In genomic region chr3:123409443-123410148, GRCh38 we compare ENCODE assay signal across 2 cellular contexts.
A peak's percentile ranks its signal among the peaks of the same experiment; 100 is the strongest.
TF ChIP-seq lines count a peak whose summit lies in the region.

No MANE protein-coding gene starts in this region.

TF ChIP-seq in liver, 16 proteins besides CTCF, POLR2A, EP300 and RAD21:
- TF ChIP-seq GABPA (IDR thresholded peaks at IDR 0.05 in 1 of 2, conservative IDR thresholded peaks at IDR 0.05 in 1 of 2) (no peak), SP1 (IDR thresholded peaks at IDR 0.05) (peak; percentile 57), NR2F2 (IDR thresholded peaks at IDR 0.05) (peak; percentile 12), JUND (IDR thresholded peaks at IDR 0.05) (peak in 1 of 2 donors; percentile 37), HNF4A (conservative IDR thresholded peaks at IDR 0.05) (peak in 1 of 2 donors; percentile 56), TAF1 (conservative IDR thresholded peaks at IDR 0.05) (no peak), RXRA (IDR thresholded peaks at IDR 0.05) (peak in 1 of 2 donors; percentile 66), FOXA1 (IDR thresholded peaks at IDR 0.05) (no peak), FOXA2 (IDR thresholded peaks at IDR 0.05) (no peak), EGR1 (IDR thresholded peaks at IDR 0.05; ENCODE audit: low read depth in 2 of 2) (no peak)
- TF ChIP-seq, protein P1, sequence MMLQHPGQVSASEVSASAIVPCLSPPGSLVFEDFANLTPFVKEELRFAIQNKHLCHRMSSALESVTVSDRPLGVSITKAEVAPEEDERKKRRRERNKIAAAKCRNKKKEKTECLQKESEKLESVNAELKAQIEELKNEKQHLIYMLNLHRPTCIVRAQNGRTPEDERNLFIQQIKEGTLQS (IDR thresholded peaks at IDR 0.05): no peak
- TF ChIP-seq, protein P2, sequence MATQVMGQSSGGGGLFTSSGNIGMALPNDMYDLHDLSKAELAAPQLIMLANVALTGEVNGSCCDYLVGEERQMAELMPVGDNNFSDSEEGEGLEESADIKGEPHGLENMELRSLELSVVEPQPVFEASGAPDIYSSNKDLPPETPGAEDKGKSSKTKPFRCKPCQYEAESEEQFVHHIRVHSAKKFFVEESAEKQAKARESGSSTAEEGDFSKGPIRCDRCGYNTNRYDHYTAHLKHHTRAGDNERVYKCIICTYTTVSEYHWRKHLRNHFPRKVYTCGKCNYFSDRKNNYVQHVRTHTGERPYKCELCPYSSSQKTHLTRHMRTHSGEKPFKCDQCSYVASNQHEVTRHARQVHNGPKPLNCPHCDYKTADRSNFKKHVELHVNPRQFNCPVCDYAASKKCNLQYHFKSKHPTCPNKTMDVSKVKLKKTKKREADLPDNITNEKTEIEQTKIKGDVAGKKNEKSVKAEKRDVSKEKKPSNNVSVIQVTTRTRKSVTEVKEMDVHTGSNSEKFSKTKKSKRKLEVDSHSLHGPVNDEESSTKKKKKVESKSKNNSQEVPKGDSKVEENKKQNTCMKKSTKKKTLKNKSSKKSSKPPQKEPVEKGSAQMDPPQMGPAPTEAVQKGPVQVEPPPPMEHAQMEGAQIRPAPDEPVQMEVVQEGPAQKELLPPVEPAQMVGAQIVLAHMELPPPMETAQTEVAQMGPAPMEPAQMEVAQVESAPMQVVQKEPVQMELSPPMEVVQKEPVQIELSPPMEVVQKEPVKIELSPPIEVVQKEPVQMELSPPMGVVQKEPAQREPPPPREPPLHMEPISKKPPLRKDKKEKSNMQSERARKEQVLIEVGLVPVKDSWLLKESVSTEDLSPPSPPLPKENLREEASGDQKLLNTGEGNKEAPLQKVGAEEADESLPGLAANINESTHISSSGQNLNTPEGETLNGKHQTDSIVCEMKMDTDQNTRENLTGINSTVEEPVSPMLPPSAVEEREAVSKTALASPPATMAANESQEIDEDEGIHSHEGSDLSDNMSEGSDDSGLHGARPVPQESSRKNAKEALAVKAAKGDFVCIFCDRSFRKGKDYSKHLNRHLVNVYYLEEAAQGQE (IDR thresholded peaks at IDR 0.05): peak; percentile 83

TF ChIP-seq in HepG2, 621 proteins besides CTCF, POLR2A, EP300 and RAD21:
- no peak for TF ChIP-seq MXI1 (IDR thresholded peaks at IDR 0.05; ENCODE audit: borderline replicate concordance, low read depth, low read length)
- TF ChIP-seq ZNF563 (CRISPR knock-in tag; IDR thresholded peaks at IDR 0.05): no peak
- TF ChIP-seq PPARG (CRISPR knock-in tag; conservative IDR thresholded peaks at IDR 0.05): no peak
- no peak for TF ChIP-seq ATF4 (CRISPR knock-in tag; IDR thresholded peaks at IDR 0.05)
- TF ChIP-seq ZNF7 (CRISPR knock-in tag; IDR thresholded peaks at IDR 0.05): no peak
- no peak for TF ChIP-seq ZNF713 (CRISPR knock-in tag; IDR thresholded peaks at IDR 0.05)
- no peak for TF ChIP-seq ZNF766 (CRISPR knock-in tag; IDR thresholded peaks at IDR 0.05; ENCODE audit: borderline replicate concordance)
- TF ChIP-seq RFX1 (IDR thresholded peaks at IDR 0.05): no peak
- TF ChIP-seq, protein P3, sequence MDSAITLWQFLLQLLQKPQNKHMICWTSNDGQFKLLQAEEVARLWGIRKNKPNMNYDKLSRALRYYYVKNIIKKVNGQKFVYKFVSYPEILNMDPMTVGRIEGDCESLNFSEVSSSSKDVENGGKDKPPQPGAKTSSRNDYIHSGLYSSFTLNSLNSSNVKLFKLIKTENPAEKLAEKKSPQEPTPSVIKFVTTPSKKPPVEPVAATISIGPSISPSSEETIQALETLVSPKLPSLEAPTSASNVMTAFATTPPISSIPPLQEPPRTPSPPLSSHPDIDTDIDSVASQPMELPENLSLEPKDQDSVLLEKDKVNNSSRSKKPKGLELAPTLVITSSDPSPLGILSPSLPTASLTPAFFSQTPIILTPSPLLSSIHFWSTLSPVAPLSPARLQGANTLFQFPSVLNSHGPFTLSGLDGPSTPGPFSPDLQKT (CRISPR knock-in tag; IDR thresholded peaks at IDR 0.05; ENCODE audit: borderline replicate concordance): no peak
- no peak for TF ChIP-seq BHLHE40 (IDR thresholded peaks at IDR 0.05; ENCODE audit: low read length)
- TF ChIP-seq SMAD1 (CRISPR knock-in tag; IDR thresholded peaks at IDR 0.05; ENCODE audit: borderline replicate concordance, low read depth): no peak
- TF ChIP-seq ZNF333 (CRISPR knock-in tag; IDR thresholded peaks at IDR 0.05; ENCODE audit: borderline replicate concordance): no peak
- no peak for TF ChIP-seq ZKSCAN1 (IDR thresholded peaks at IDR 0.05; ENCODE audit: low read length)
- no peak for TF ChIP-seq FOXO1 (CRISPR knock-in tag; IDR thresholded peaks at IDR 0.05)
- no peak for TF ChIP-seq HNF4G (IDR thresholded peaks at IDR 0.05; ENCODE audit: borderline replicate concordance, low read depth, low read length)
- no peak for TF ChIP-seq HNF4G (CRISPR knock-in tag; IDR thresholded peaks at IDR 0.05; ENCODE audit: borderline replicate concordance, low read depth)
- TF ChIP-seq RCOR2 (CRISPR knock-in tag; IDR thresholded peaks at IDR 0.05): no peak
- TF ChIP-seq SNRNP70 (IDR thresholded peaks at IDR 0.05; ENCODE audit: low read depth, low read length): no peak
- TF ChIP-seq ZNF296 (CRISPR knock-in tag; conservative IDR thresholded peaks at IDR 0.05): no peak
- no peak for TF ChIP-seq KLF15 (CRISPR knock-in tag; IDR thresholded peaks at IDR 0.05; ENCODE audit: borderline replicate concordance)
- no peak for TF ChIP-seq CEBPZ (IDR thresholded peaks at IDR 0.05; ENCODE audit: low read length)
